In the genomic region with DNA sequence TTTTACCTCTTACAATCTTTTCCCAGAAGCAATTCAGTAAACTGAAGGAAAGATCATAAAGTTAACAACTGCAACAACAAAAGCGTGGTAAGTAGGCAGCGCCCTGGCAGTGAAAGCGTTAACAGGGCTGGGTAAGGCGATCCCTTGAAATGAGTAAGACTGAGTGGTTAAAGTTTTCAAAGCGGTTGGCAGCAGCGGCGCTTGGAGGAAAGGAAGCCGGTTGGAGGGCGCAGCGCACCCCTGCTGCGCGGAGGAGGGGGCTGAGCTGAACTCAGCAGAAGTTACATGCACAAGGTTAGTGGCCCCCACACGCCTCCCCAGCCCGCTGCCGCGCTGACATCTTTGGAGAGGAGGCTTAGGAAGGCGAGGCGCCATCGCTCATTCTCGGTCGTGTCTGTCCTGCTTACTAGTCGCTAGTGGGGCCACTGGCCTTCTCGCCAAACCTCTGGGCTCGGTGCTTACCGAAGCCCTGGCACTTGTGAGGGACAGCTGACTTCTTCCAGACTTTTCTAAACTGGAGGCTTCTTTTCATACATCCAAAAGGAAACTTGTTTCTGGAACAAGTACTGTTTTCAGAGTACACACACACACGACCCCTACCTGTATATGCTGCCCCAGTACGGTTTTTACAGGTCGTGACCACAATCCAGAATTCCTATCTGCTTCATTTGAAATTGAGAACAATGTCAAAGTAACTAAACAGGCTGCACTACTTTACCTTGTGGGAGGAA, we compare ENCODE assay signal across 8 cellular contexts. TPM values are rescaled to one million over a fixed set of nuclear protein-coding genes. Genes with fewer than 3 reads are reported as not detected.
A peak's percentile ranks its signal among the peaks of the same experiment; 100 is the strongest.
DNase-seq lines count a peak whose midpoint lies in the region; ATAC-seq, FAIRE-seq and TF ChIP-seq lines count a peak whose summit lies in the region.

SH3RF2 (plus strand) TSS at position 178 of the 731 bp plus-strand sequence. CDS start 1,351 bp downstream, outside the sequence.

- TF ChIP-seq POLR2A in K562 (conservative IDR thresholded peaks at IDR 0.05) (no peak), GM12892 (IDR thresholded peaks at IDR 0.05; ENCODE audit: low read depth, low read length) (no peak)

- H3K9me3 ChIP-seq in K562 (replicated peaks; ENCODE audit: control insufficient read depth, insufficient read depth, low read depth, low read length): no peaks in the 10 kb centered on the region
- H3K9me3 ChIP-seq in iPS-15b (ENCODE audit: control insufficient read depth, insufficient read depth, low read length): no peaks in the 10 kb centered on the region
- no peaks in the 10 kb centered on the region for H3K9me3 ChIP-seq in small intestine (ENCODE audit: control insufficient read depth, low read depth)

- no peaks in the 10 kb centered on the region for H3K9me1 ChIP-seq in K562 (ENCODE audit: control insufficient read depth, insufficient read depth, low read length)

- H3K4me3 ChIP-seq in K562 (no peak within 1 kb of the TSS), iPS-15b (ENCODE audit: low read depth, low read length) (peak within 1 kb of the TSS; percentile 48), small intestine (ENCODE audit: low read depth in 1 of 2, low read length in 2 of 2) (peak within 1 kb of the TSS; percentile 12 to 81)

- H3K36me3 ChIP-seq in K562 (ENCODE audit: control insufficient read depth, insufficient read depth, low read length): no peaks in the 10 kb centered on the region
- H3K36me3 ChIP-seq in iPS-15b (ENCODE audit: control insufficient read depth, insufficient read depth, low read length): no peaks in the 10 kb centered on the region
- no peaks in the 10 kb centered on the region for H3K36me3 ChIP-seq in small intestine (ENCODE audit: control insufficient read depth in 2 of 2, insufficient read depth in 2 of 2, low read length in 2 of 2)

- FAIRE-seq in G401.6 (lab: Jason Lieb, UNC) (peak; percentile 99), K562 (lab: Jason Lieb, UNC) (no peak), small intestine (lab: Jason Lieb, UNC) (no peak), GM12892 (lab: Jason Lieb, UNC) (no peak)

- peaks cover 26 to 32% of the 10 kb centered on the region in 2 experiments for H3K27me3 ChIP-seq in K562 (ENCODE audit: control insufficient read depth in 2 of 2, insufficient read depth in 2 of 2, low read length in 2 of 2)
- H3K27me3 ChIP-seq in iPS-15b (ENCODE audit: control insufficient read depth, insufficient read depth, low read length): peaks cover 13% of the 10 kb centered on the region
- peaks cover 0 to 2% of the 10 kb centered on the region in 2 donors for H3K27me3 ChIP-seq in small intestine (ENCODE audit: control insufficient read depth in 2 of 2, insufficient read depth in 2 of 2, low read length in 2 of 2)

- H3K4me2 ChIP-seq in K562 (ENCODE audit: insufficient read depth, low read length): no peak within 1 kb of the TSS

- no peaks in the 10 kb centered on the region for H3K79me2 ChIP-seq in K562 (ENCODE audit: control insufficient read depth, insufficient read depth, low read length)

- in situ Hi-C loops in K562 (cut with MboI): no loop called here

- peak; percentile 47 for DNase-seq in NCI-H510A treated with DMSO at 0.1 percent for 48 hours (lab: John Stamatoyannopoulos, UW)
- peak in 3 of 4 experiments; percentile 11 to 26 (median 12) for DNase-seq in K562 (ENCODE audit: extremely low read depth in 1 of 4, low spot score in 3 of 4)
- peak; percentile 79 for DNase-seq in small intestine
- DNase-seq in putamen (ENCODE audit: low spot score): no peak
- no peak for DNase-seq in GM12892 (ENCODE audit: insufficient read length)

- no peak for TF ChIP-seq RAD21 in K562 (CRISPR knock-in tag; conservative IDR thresholded peaks at IDR 0.05 in 1 of 2, IDR thresholded peaks at IDR 0.05 in 1 of 2)

- POLR2A ChIA-PET in K562 (lab: Yijun Ruan, JAX): interaction anchor here (0.7 kb wide), 1 partner anchor 117 kb away, joined by 3 read pairs; no protein-coding TSS in a partner anchor

- CTCF ChIA-PET in K562 (lab: Yijun Ruan, JAX; ENCODE audit: low intra/inter-chr PET ratio): no interaction called here

- no peak within 1 kb of the TSS for H2AFZ ChIP-seq in K562 (ENCODE audit: low read depth, low read length)

- H3K4me1 ChIP-seq in K562 (replicated peaks in 1 of 2; ENCODE audit: control insufficient read depth in 2 of 2, insufficient read depth in 2 of 2, low read length in 2 of 2) (peaks cover 0 to 8% of the 10 kb centered on the region in 2 experiments; a peak in 2 of 5 replicates), iPS-15b (ENCODE audit: control insufficient read depth, insufficient read depth, low read length) (peaks cover 18% of the 10 kb centered on the region), small intestine (ENCODE audit: control insufficient read depth in 2 of 2, insufficient read depth in 1 of 2, low read depth in 1 of 2, low read length in 1 of 2) (peaks cover 0 to 3% of the 10 kb centered on the region in 2 donors)

- BruUV-seq in K562 (replicated peaks; lab: Mats Ljungman, UMichigan): no TSS peak

- peak within 1 kb of the TSS in 1 of 2 experiments; percentile 74; a peak in 2 of 4 replicates for H3K9ac ChIP-seq in K562 (ENCODE audit: insufficient read depth in 1 of 2, low read depth in 2 of 2, low read length in 2 of 2)
- peak within 1 kb of the TSS; percentile 28 for H3K9ac ChIP-seq in iPS-15b (ENCODE audit: low read depth, low read length)

- H3K27ac ChIP-seq in K562 (ENCODE audit: extremely low read depth, low read depth, low read length) (no peak within 1 kb of the TSS), small intestine (ENCODE audit: low read depth in 1 of 2, low read length in 1 of 2) (peak within 1 kb of the TSS; percentile 86 to 89)

- WGBS in K562 (ENCODE audit: insufficient coverage, low coverage, missing lambda C conversion rate): 2% methylated on average over 28 of the region's 28 CpGs
- 3 to 4% (median 3%) methylated on average over 28 of the region's 28 CpGs for WGBS in small intestine, 3 donors

- ATAC-seq in K562 (peak; percentile 72), HG03378 (IDR thresholded peaks at IDR 0.05; ENCODE audit: unreplicated experiment) (no peak)

- intact Hi-C loops in K562 (cut with micrococcal nuclease): no loop called here

- TF ChIP-seq CTCF in K562 (IDR thresholded peaks at IDR 0.05 in 2 of 3, conservative IDR thresholded peaks at IDR 0.05 in 1 of 3; ENCODE audit: insufficient read depth in 2 of 3, low read depth in 1 of 3, low read length in 3 of 3): no peak

- H4K20me1 ChIP-seq in K562 (replicated peaks; ENCODE audit: control insufficient read depth, insufficient read depth, low read length): no peaks in the 10 kb centered on the region; the same call in 1 of the 2 replicates

- no peak for TF ChIP-seq EP300 in K562 (IDR thresholded peaks at IDR 0.05; ENCODE audit: low read length)

TF ChIP-seq in K562, 482 proteins besides CTCF, POLR2A, EP300 and RAD21 (continues in another document):
- TF ChIP-seq, protein P1, sequence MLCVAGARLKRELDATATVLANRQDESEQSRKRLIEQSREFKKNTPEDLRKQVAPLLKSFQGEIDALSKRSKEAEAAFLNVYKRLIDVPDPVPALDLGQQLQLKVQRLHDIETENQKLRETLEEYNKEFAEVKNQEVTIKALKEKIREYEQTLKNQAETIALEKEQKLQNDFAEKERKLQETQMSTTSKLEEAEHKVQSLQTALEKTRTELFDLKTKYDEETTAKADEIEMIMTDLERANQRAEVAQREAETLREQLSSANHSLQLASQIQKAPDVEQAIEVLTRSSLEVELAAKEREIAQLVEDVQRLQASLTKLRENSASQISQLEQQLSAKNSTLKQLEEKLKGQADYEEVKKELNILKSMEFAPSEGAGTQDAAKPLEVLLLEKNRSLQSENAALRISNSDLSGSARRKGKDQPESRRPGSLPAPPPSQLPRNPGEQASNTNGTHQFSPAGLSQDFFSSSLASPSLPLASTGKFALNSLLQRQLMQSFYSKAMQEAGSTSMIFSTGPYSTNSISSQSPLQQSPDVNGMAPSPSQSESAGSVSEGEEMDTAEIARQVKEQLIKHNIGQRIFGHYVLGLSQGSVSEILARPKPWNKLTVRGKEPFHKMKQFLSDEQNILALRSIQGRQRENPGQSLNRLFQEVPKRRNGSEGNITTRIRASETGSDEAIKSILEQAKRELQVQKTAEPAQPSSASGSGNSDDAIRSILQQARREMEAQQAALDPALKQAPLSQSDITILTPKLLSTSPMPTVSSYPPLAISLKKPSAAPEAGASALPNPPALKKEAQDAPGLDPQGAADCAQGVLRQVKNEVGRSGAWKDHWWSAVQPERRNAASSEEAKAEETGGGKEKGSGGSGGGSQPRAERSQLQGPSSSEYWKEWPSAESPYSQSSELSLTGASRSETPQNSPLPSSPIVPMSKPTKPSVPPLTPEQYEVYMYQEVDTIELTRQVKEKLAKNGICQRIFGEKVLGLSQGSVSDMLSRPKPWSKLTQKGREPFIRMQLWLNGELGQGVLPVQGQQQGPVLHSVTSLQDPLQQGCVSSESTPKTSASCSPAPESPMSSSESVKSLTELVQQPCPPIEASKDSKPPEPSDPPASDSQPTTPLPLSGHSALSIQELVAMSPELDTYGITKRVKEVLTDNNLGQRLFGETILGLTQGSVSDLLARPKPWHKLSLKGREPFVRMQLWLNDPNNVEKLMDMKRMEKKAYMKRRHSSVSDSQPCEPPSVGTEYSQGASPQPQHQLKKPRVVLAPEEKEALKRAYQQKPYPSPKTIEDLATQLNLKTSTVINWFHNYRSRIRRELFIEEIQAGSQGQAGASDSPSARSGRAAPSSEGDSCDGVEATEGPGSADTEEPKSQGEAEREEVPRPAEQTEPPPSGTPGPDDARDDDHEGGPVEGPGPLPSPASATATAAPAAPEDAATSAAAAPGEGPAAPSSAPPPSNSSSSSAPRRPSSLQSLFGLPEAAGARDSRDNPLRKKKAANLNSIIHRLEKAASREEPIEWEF (CRISPR knock-in tag; IDR thresholded peaks at IDR 0.05): no peak

RNA-seq across cellular contexts. Expression of gene SH3RF2, which starts in this region (rescaled TPM):
- not detected in 2 replicates for total RNA-seq in K562 (2011; cell fraction: chromatin; rRNA removed; ENCODE audit: low replicate concordance)
- total RNA-seq in K562 (2011; cell fraction: nucleolus; rRNA removed): not detected in 2 replicates
- total RNA-seq in K562 (2011; cell fraction: nucleoplasm; rRNA removed): not detected in 2 replicates
- total RNA-seq in K562 (2014; rRNA removed) (not detected in 2 replicates), K562 (2014; rRNA removed; fragmentation: Illumina TruSeq; extraction: Trizol) (not detected in 2 replicates), K562 (2015; rRNA removed; fragmentation: Illumina TruSeq; extraction: Trizol) (not detected in 2 replicates), K562 (2021) (0.07 TPM in 1 of 2 replicates, not detected in the other)
- polyA plus RNA-seq in K562 (2011; rRNA removed) (not detected in 2 replicates), K562 (2014; fragmentation: Illumina TruSeq; extraction: Trizol) (not detected in 2 replicates), K562 (2014; fragmentation: Nextera tagmentation; extraction: Ambion mirVana) (not detected), K562 (2014; rRNA removed) (0.05 and 0.50 TPM in 2 replicates), small intestine (10 to 100 TPM; 14.3 to 25.0 (median 23.6) TPM)
- 0.09 TPM in 1 of 2 replicates, not detected in the other for polyA plus RNA-seq in K562 (2011; cell fraction: cytosol; rRNA removed)
- 0.09 TPM in 1 of 2 replicates, not detected in the other for polyA plus RNA-seq in K562 (2011; cell fraction: nucleus; rRNA removed)
- polyA plus RNA-seq in K562 (2012): 0.14 TPM in 1 of 2 replicates, not detected in the other
- polyA minus RNA-seq in K562 (2011; rRNA and poly(A)+ RNA removed): 0.09 TPM in 1 of 2 replicates, not detected in the other
- 0.64 and 0.76 TPM in 2 replicates for polyA minus RNA-seq in K562 (2011; cell fraction: cytosol; rRNA and poly(A)+ RNA removed)
- 0.13 TPM in 1 of 2 replicates, not detected in the other for polyA minus RNA-seq in K562 (2011; cell fraction: nucleus; rRNA and poly(A)+ RNA removed)
- not detected for polyA plus RNA-seq in GM12892 (2012; ENCODE audit: missing spikeins)

Comparison
In these comparisons a context has a peak if more than half of its experiments do, and no peak if none do; other contexts are left out.
1. RNA of gene SH3RF2 (polyA plus RNA-seq): 14.3 to 25.0 TPM in small intestine; 0.05 to 0.50 TPM in K562; every median in the first group is over 10 times any median in the second.
2. Peak in DNase-seq and ATAC-seq in K562; RNA of the gene not detected or under 1 TPM.
3. DNase-seq: peak in NCI-H510A treated with DMSO at 0.1 percent for 48 hours (single experiment) and small intestine (single experiment); none in putamen (single experiment) and GM12892 (single experiment).